In genomic region chr5:100852988-100853449, GRCh38 we compare ENCODE assay signal across 10 cellular contexts. TPM values are rescaled to one million over a fixed set of nuclear protein-coding genes. Genes with fewer than 3 reads are reported as not detected.
DNase-seq lines count a peak whose midpoint lies in the region; ATAC-seq and TF ChIP-seq lines count a peak whose summit lies in the region.
"Had no signal": no experiment of that assay in that cellular context is flagged by ENCODE, and none has a peak within 500 bp of the region (broad histone marks: within the 10 kb centered on the region; RNA-seq: fewer than 3 reads in every experiment).

No MANE protein-coding gene starts in this region.

- peak; percentile 2 for DNase-seq in GM19238 (ENCODE audit: insufficient read length, low spot score)
- no peak for DNase-seq in T-helper 17 cell
- no peak for DNase-seq in NCI-H2196 (lab: John Stamatoyannopoulos, UW; ENCODE audit: unreplicated experiment)
- no peak for DNase-seq in AG20443 (ENCODE audit: low spot score)
- DNase-seq in effector memory CD4-positive, alpha-beta T cell = no peak
- DNase-seq in endodermal cell = no peak
- DNase-seq: DMS79 treated with DMSO at 0.1 percent for 48 hours, ovary had no signal

- H3K36me3 ChIP-seq in BLaER1 (peaks cover 48% of the 10 kb centered on the region), endodermal cell (ENCODE audit: control insufficient read depth, insufficient read depth, low read length) (peaks cover 56% of the 10 kb centered on the region)
- no peaks in the 10 kb centered on the region for H3K36me3 ChIP-seq in effector memory CD4-positive, alpha-beta T cell (ENCODE audit: control insufficient read depth, insufficient read depth, low read length)
- H3K36me3 ChIP-seq: ovary had no signal

- H3K4me2 ChIP-seq in BLaER1 = peak overlapping the region; percentile 31

- ATAC-seq in HG03095 (IDR thresholded peaks at IDR 0.05; ENCODE audit: unreplicated experiment) (peak; percentile 93), T-helper 17 cell (peak; percentile 82)

- H3K27me3 Mint-ChIP-seq in T-helper 17 cell (no peaks in the 10 kb centered on the region), endodermal cell (ENCODE audit: insufficient read depth) (no peaks in the 10 kb centered on the region)

- peaks cover 55% of the 10 kb centered on the region for H3K4me1 ChIP-seq in BLaER1
- peaks cover 6% of the 10 kb centered on the region for H3K4me1 ChIP-seq in effector memory CD4-positive, alpha-beta T cell (ENCODE audit: control insufficient read depth, insufficient read depth, low read length, poor library complexity, severe bottlenecking)
- H3K4me1 ChIP-seq in endodermal cell (ENCODE audit: control insufficient read depth, insufficient read depth, low read length) = no peaks in the 10 kb centered on the region

- H3K4me1 Mint-ChIP-seq in T-helper 17 cell (peaks cover 29% of the 10 kb centered on the region), endodermal cell (no peaks in the 10 kb centered on the region)

- TF ChIP-seq CTCF in endodermal cell (conservative IDR thresholded peaks at IDR 0.05) = no peak

- no peaks in the 10 kb centered on the region for H3K9me3 Mint-ChIP-seq in endodermal cell

- peak overlapping the region; percentile 89 for H3K27ac Mint-ChIP-seq in T-helper 17 cell
- no peak overlapping the region for H3K27ac Mint-ChIP-seq in endodermal cell

- no peak overlapping the region for H3K4me3 ChIP-seq in BLaER1
- H3K4me3 ChIP-seq in effector memory CD4-positive, alpha-beta T cell (ENCODE audit: insufficient read depth, low read depth, low read length, poor library complexity, severe bottlenecking) = no peak overlapping the region
- H3K4me3 ChIP-seq in endodermal cell (ENCODE audit: low read length) = no peak overlapping the region
- H3K4me3 ChIP-seq: ovary had no signal

- H3K9ac ChIP-seq in BLaER1 = no peak overlapping the region
- H3K9ac ChIP-seq in endodermal cell (ENCODE audit: extremely low read depth, low read length, poor library complexity, severe bottlenecking) = no peak overlapping the region

- H3K4me3 Mint-ChIP-seq in T-helper 17 cell (peak overlapping the region; percentile 76), endodermal cell (no peak overlapping the region)

- peaks cover 55% of the 10 kb centered on the region for H4K20me1 ChIP-seq in BLaER1

- 92 to 100% methylated on average over 2 to 3 of the region's 3 CpGs for WGBS in endodermal cell (ENCODE audit: insufficient coverage in 1 of 2, insufficient read length in 1 of 2), 2 experiments

- no peaks in the 10 kb centered on the region for H3K27me3 ChIP-seq in BLaER1
- H3K27me3 ChIP-seq in effector memory CD4-positive, alpha-beta T cell (replicated peaks; ENCODE audit: control insufficient read depth, insufficient read depth, low read length, poor library complexity, severe bottlenecking) = no peaks in the 10 kb centered on the region
- no peaks in the 10 kb centered on the region for H3K27me3 ChIP-seq in endodermal cell (ENCODE audit: control insufficient read depth, insufficient read depth, low read length, poor library complexity, severe bottlenecking)
- H3K27me3 ChIP-seq: ovary had no signal

- no peaks in the 10 kb centered on the region for H3K9me3 ChIP-seq in BLaER1
- no peaks in the 10 kb centered on the region for H3K9me3 ChIP-seq in T-helper 17 cell (ENCODE audit: control insufficient read depth, low read length, poor library complexity, severe bottlenecking)
- H3K9me3 ChIP-seq in effector memory CD4-positive, alpha-beta T cell (ENCODE audit: control insufficient read depth, low read length) = no peaks in the 10 kb centered on the region
- no peaks in the 10 kb centered on the region for H3K9me3 ChIP-seq in endodermal cell (ENCODE audit: control insufficient read depth, low read length)
- H3K9me3 ChIP-seq: ovary had no signal

- peaks cover 4% of the 10 kb centered on the region for H3K36me3 Mint-ChIP-seq in T-helper 17 cell (ENCODE audit: low read depth)
- peaks cover 24% of the 10 kb centered on the region for H3K36me3 Mint-ChIP-seq in endodermal cell (ENCODE audit: low read depth)

- H3K27ac ChIP-seq in BLaER1 = peak overlapping the region; percentile 30; the same call in 1 of the 2 replicates
- H3K27ac ChIP-seq in effector memory CD4-positive, alpha-beta T cell (ENCODE audit: insufficient read depth, low read length, poor library complexity, severe bottlenecking) = no peak overlapping the region
- no peak overlapping the region for H3K27ac ChIP-seq in endodermal cell (ENCODE audit: low read depth, low read length)
- H3K27ac ChIP-seq: ovary had no signal

RNA-seq across cellular contexts. Expression of gene ST8SIA4, which starts 50.1 kb away (rescaled TPM):
- total RNA-seq in T-helper 17 cell = 10 to 100 TPM; 27.5 to 29.0 TPM
- 10 to 100 TPM; 25.2 to 47.0 TPM for total RNA-seq in endodermal cell
- polyA plus RNA-seq in endodermal cell (2013, experiment 1 of 2) = 11.6 TPM
- 16.9 TPM for polyA plus RNA-seq in endodermal cell (2013, experiment 2 of 2)
